Comparison of ENCODE assay signal across 1 cellular context in the genomic region with DNA sequence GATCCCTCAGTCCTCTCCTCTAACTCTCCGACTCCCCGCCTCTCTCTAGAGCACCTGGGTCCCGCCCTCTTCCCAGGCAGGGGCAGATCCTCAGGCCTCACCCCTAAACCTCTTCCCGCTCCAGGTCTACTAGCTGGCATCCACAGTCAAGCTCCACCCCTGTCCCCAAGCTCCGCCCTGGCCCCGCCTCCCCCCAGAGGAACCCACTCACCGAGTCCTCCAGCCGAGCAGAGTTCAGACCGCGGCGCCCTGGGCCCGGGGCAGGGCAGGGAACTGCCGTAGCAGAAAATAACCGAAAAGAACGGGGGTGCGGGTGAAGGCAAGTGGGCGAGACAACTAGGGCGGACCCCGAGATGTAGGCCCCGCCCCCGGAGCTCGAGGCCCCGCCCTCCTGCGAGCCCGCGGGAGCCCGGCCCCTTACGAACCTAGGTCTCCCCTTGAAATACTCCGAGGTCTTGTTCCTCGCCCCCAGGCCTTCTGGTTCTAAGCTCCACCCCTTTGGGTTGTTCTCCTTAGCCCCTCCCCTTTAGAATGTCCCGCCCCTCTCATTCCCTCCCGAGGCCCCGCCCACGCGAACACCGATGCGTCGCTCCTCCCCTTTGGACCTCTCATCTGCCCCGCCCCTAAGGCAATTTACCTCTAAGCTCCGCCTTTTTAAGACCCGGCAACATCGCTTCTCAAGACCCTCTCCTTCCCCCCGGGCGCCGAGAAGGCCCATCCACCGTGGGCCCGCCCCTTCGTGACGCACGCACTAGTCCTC.
A peak's percentile ranks its signal among the peaks of the same experiment; 100 is the strongest.
TF ChIP-seq lines count a peak whose summit lies in the region.

A gene with protein sequence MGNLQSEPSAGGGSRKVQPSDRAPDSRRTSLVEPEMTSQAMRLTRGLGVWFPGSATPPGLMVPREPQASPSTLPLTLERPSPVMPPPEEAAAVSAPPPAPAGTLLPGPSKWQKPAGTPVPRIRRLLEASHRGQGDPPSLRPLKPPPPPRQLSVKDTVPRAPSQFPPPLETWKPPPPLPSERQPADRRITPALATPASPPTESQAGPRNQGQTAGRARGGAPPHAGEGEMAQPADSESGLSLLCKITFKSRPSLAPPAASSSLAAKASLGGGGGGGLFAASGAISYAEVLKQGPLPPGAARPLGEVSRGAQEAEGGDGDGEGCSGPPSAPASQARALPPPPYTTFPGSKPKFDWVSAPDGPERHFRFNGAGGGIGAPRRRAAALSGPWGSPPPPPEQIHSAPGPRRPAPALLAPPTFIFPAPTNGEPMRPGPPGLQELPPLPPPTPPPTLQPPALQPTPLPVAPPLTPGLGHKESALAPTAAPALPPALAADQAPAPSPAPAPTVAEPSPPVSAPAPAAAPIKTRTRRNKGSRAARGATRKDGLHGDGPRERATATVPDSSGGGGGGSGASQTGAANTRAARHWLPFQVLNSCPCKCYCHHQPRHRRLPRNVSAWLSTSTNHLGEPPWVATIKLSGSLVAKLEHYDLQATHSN (minus strand): TSS at position 485 of the 760 bp plus-strand sequence. CDS start 773 bp downstream, outside the sequence.

TF ChIP-seq in SK-N-SH, 30 proteins besides CTCF, POLR2A, EP300 and RAD21 (continued from another document):
- TF ChIP-seq TAF1 (IDR thresholded peaks at IDR 0.05; ENCODE audit: borderline replicate concordance, low read depth, low read length) (peak; percentile 64; the same call in 1 of the 2 replicates), FOXJ3 (CRISPR knock-in tag; IDR thresholded peaks at IDR 0.05) (no peak), POLR2AphosphoS5 (IDR thresholded peaks at IDR 0.05; ENCODE audit: low read depth, low read length) (peak; percentile 59)
- TF ChIP-seq, protein P1, sequence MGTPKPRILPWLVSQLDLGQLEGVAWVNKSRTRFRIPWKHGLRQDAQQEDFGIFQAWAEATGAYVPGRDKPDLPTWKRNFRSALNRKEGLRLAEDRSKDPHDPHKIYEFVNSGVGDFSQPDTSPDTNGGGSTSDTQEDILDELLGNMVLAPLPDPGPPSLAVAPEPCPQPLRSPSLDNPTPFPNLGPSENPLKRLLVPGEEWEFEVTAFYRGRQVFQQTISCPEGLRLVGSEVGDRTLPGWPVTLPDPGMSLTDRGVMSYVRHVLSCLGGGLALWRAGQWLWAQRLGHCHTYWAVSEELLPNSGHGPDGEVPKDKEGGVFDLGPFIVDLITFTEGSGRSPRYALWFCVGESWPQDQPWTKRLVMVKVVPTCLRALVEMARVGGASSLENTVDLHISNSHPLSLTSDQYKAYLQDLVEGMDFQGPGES (IDR thresholded peaks at IDR 0.05; ENCODE audit: low read depth, low read length), result no peak
TF ChIP-seq in SK-N-SH: peak in this region for 3.
